In the genomic region with DNA sequence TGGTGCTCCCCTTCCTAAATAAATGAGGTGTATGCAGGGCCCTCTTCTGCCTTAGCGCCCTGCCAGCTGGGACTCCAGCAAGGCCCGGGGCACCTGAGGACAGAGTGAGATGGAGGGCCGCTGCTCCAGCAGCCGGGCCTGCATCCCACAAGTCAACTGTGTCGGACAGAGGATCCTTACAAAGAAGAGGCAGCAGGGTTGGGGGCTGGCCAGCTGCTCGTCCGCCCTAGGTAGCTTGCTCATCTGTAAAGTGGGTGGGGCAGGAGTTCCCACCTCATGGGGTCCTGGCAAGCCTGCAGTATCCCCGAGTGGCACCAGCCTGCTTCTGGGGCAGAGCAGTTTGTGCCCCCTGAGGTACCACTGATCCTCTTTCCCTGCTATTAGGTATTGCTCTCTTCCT, we compare ENCODE assay signal across 24 cellular contexts.
"Had no signal": no experiment of that assay in that cellular context is flagged by ENCODE, and none has a peak within 500 bp of the region (broad histone marks: within the 10 kb centered on the region; RNA-seq: fewer than 3 reads in every experiment).

No MANE protein-coding gene starts in this region.

- H3K36me3 ChIP-seq: neural progenitor cell, ovary had no signal

- H3K9me3 ChIP-seq: adrenal gland, ascending aorta, left ventricle myocardium inferior, ovary, psoas muscle, right atrium auricular region, stomach, suprapubic skin, tibial nerve had no signal

- H3K9me3 Mint-ChIP-seq: memory B cell; stimulated activated memory B cell treated with anti-CD40 and anti-IgM and Interleukin-4, amounts not matched to agents 10 μg/mL and 1 μg/mL and 100 μg/mL, for 72 hours; WTC11 had no signal

- H3K4me3 Mint-ChIP-seq: memory B cell; stimulated activated memory B cell treated with anti-CD40 and anti-IgM and Interleukin-4, amounts not matched to agents 10 μg/mL and 1 μg/mL and 100 μg/mL, for 72 hours; WTC11 had no signal

- ATAC-seq: esophagus mucosa; psoas muscle; SK-N-SH treated with all-trans-retinoic acid at 6 μM for 48 hours; stimulated activated memory B cell treated with anti-CD40 and anti-IgM and Interleukin-4, amounts not matched to agents 10 μg/mL and 1 μg/mL and 100 μg/mL, for 72 hours; WTC11 had no signal

- H3K4me3 ChIP-seq: adrenal gland, ascending aorta, hepatocyte, left ventricle myocardium inferior, neural progenitor cell, ovary, psoas muscle, right atrium auricular region, skin epidermis, stomach, suprapubic skin, tibial nerve had no signal

- H3K36me3 Mint-ChIP-seq: WTC11 had no signal

- H3K27ac Mint-ChIP-seq: memory B cell; stimulated activated memory B cell treated with anti-CD40 and anti-IgM and Interleukin-4, amounts not matched to agents 10 μg/mL and 1 μg/mL and 100 μg/mL, for 72 hours; WTC11 had no signal

- H3K27me3 ChIP-seq: adrenal gland, ascending aorta, brain microvascular endothelial cell, neural progenitor cell, ovary, right atrium auricular region, suprapubic skin had no signal

- H3K27ac ChIP-seq: adrenal gland, ascending aorta, brain microvascular endothelial cell, hepatocyte, left ventricle myocardium inferior, neural progenitor cell, ovary, psoas muscle, right atrium auricular region, skin epidermis, stomach, suprapubic skin, tibial nerve had no signal

- H3K4me1 ChIP-seq: ascending aorta, psoas muscle, tibial nerve had no signal

- DNase-seq: activated naive CD4-positive, alpha-beta T cell treated with anti-CD3 and anti-CD28 coated beads, Interleukin-2, amount 50 U/mL, for 16 hours; activated T-cell treated with anti-CD3 and anti-CD28 coated beads, Interleukin-2, amount 50 U/mL, for 1 hour; adrenal gland; brain microvascular endothelial cell; central memory CD4-positive, alpha-beta T cell; effector memory CD4-positive, alpha-beta T cell; foreskin melanocyte; left ventricle myocardium inferior; ovary; psoas muscle; stimulated activated CD4-positive, alpha-beta T cell treated with anti-CD3 and anti-CD28 coated beads, Interleukin-15, amount 100 ng/mL, for 24 hours; stomach had no signal
